In the genomic region with DNA sequence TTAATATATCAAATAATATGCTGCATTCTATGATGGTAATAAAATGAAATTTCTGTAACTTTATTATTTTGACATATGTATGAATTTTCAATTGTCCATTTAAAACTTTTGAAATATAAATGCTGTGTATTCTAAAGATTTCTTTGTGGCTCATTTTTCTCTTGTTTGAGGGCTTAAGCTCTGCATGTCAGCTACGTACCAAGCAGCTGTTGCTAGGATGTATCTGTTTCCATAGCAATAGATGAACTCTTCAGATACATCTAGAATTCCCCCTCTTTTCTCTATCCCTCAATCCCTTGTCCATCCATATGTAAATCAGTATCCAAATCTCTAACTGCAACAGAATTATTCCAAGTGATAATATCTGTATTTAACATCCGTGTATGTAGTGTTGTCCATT, we compare ENCODE assay signal across 1 cellular context.
TF ChIP-seq lines count a peak whose summit lies in the region.

No MANE protein-coding gene starts in this region.

TF ChIP-seq in SK-N-SH, 30 proteins besides CTCF, POLR2A, EP300 and RAD21 (continued from another document):
- no peak for TF ChIP-seq TAF1 (IDR thresholded peaks at IDR 0.05; ENCODE audit: borderline replicate concordance, low read depth, low read length)
